18 cellular contexts compared by ENCODE assay signal in the genomic region with DNA sequence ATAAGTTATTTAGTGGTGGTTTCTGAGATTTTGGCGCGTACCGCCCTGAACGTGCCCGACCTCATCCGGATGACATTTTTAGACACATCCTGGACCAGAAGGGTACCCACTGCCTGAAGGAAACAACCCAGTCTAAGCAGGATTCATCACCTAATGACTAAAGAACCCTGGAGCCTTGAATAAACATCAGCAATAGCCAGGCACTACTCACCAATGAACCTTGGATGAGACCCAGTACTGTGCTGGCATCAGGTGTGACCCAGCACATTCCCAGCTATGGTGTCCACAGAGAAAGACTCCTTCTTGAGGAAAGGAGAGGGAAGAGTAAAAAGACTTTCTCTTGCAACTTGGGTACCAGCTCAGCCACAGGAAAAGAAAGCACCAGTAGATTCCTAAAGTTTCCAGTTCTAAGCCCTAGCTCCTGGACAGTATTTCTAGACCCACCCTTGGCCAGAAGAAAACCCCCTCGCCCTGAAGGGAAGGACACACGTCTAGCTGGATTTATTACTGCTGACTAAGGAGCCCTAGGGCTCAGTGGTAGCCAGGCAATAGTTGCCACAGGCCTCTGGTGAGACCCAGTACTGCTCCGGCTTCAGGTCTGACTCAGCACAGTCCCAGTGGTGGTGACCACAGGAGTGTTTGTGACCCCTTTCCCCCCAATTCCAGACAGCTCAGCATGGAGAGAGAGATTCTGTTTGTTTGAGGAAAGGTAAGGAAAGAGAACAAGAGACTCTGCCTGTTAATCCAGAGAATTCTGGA. TPM values are rescaled to one million over a fixed set of nuclear protein-coding genes. Genes with fewer than 3 reads are reported as not detected.
A peak's percentile ranks its signal among the peaks of the same experiment; 100 is the strongest.
DNase-seq lines count a peak whose midpoint lies in the region; ATAC-seq, FAIRE-seq and TF ChIP-seq lines count a peak whose summit lies in the region.
"Had no signal": no experiment of that assay in that cellular context is flagged by ENCODE, and none has a peak within 500 bp of the region (broad histone marks: within the 10 kb centered on the region; RNA-seq: fewer than 3 reads in every experiment).

No MANE protein-coding gene starts in this region.

- H4K5ac ChIP-seq in H1 (ENCODE audit: insufficient read length, low read depth, low read length) = no peak overlapping the region

- no peaks in the 10 kb centered on the region for H3K27me3 ChIP-seq in H1 (replicated peaks in 1 of 4; ENCODE audit: control insufficient read depth in 3 of 4, extremely low read depth in 1 of 4, insufficient read depth in 3 of 4, low read length in 3 of 4)
- H3K27me3 ChIP-seq: BE2C, neutrophil had no signal

- H2BK12ac ChIP-seq in H1 (ENCODE audit: low read depth, low read length) = no peak overlapping the region

- DNase-seq in ELR (ENCODE audit: low read depth) = peak; percentile 76
- peak; percentile 16 for DNase-seq in NCI-H69 (lab: John Stamatoyannopoulos, UW)
- no peak for DNase-seq in H1 (ENCODE audit: low read depth in 1 of 2, low spot score in 2 of 2)
- no peak for DNase-seq in mucosa of descending colon
- no peak for DNase-seq in globus pallidus (ENCODE audit: low spot score)
- DNase-seq in NCI-H446 treated with DMSO at 0.1 percent for 48 hours (lab: John Stamatoyannopoulos, UW) = no peak
- DNase-seq in COLO829 (ENCODE audit: low spot score) = no peak
- DNase-seq: activated gamma-delta T cell treated with Interleukin-2 at 50 U/mL for 16 hours; BE2C; DMS 273 treated with DMSO at 0.1 percent for 48 hours; effector CD4-positive, alpha-beta T cell; foreskin melanocyte; Karpas-422; NCI-H1694; NCI-H524 treated with DMSO at 0.1 percent for 48 hours; stimulated activated naive CD4-positive, alpha-beta T cell had no signal

- H2BK15ac ChIP-seq in H1 (ENCODE audit: low read length) = no peak overlapping the region

- no peak for TF ChIP-seq RAD21 in H1 (IDR thresholded peaks at IDR 0.05 in 1 of 2, conservative IDR thresholded peaks at IDR 0.05 in 1 of 2; ENCODE audit: low read depth in 2 of 2, low read length in 2 of 2)

- no peaks in the 10 kb centered on the region; the same call in 1 of the 2 replicates for H3K79me1 ChIP-seq in H1 (ENCODE audit: low read depth, low read length)

- FAIRE-seq in H1 (lab: Jason Lieb, UNC) = no peak

- H3K9ac ChIP-seq in H1 (replicated peaks in 1 of 4; ENCODE audit: extremely low read depth in 1 of 4, low read depth in 3 of 4, low read length in 3 of 4) = no peak overlapping the region

- WGBS in H1 (ENCODE audit: extremely low coverage in 1 of 2, insufficient coverage in 1 of 2, insufficient read length in 1 of 2, insufficient replicate concordance in 2 of 2, low coverage in 1 of 2, low lambda C conversion rate in 2 of 2, missing lambda C conversion rate in 1 of 2), 2 experiments = 95% methylated on average over 9 of the region's 9 CpGs; no CpG with 5 or more reads in 1 of the 2 experiments

- H3K56ac ChIP-seq in H1 (replicated peaks; ENCODE audit: insufficient read length, low read depth, low read length) = no peak overlapping the region

- no peaks in the 10 kb centered on the region for H3K23me2 ChIP-seq in H1 (ENCODE audit: low read depth, low read length)

- ATAC-seq in mucosa of descending colon (peak; percentile 19), GM21717 (IDR thresholded peaks at IDR 0.05; ENCODE audit: unreplicated experiment) (no peak)

- H2AFZ ChIP-seq in H1 (ENCODE audit: low read length) = no peak overlapping the region

- TF ChIP-seq POLR2A in H1 (IDR thresholded peaks at IDR 0.05; ENCODE audit: control extremely low read depth in 1 of 2, low read depth in 2 of 2, low read length in 2 of 2) = no peak

- H3K4me3 ChIP-seq in H1 (ENCODE audit: extremely low read depth in 1 of 4, insufficient read depth in 2 of 4, low read depth in 3 of 4, low read length in 4 of 4) (no peak overlapping the region), mucosa of descending colon (no peak overlapping the region)

- no peak for TF ChIP-seq EP300 in H1 (IDR thresholded peaks at IDR 0.05; ENCODE audit: borderline replicate concordance in 1 of 2, low read depth in 2 of 2, low read length in 2 of 2)

- no peak overlapping the region for H4K8ac ChIP-seq in H1 (ENCODE audit: extremely low read depth, insufficient read depth, low read length)

- no peak overlapping the region for H2BK120ac ChIP-seq in H1 (replicated peaks; ENCODE audit: low read depth, low read length)

- H3K36me3 ChIP-seq in H1 (ENCODE audit: control insufficient read depth in 2 of 4, insufficient read depth in 4 of 4, low read length in 3 of 4) (no peaks in the 10 kb centered on the region), mucosa of descending colon (ENCODE audit: low read depth) (no peaks in the 10 kb centered on the region)
- H3K36me3 ChIP-seq: BE2C, neutrophil had no signal

- H3K27ac ChIP-seq in H1 (ENCODE audit: low read depth, low read length) = no peak overlapping the region
- H3K27ac ChIP-seq: neutrophil had no signal

- H3K4me1 ChIP-seq in H1 (replicated peaks in 1 of 4; ENCODE audit: control insufficient read depth in 3 of 4, insufficient read depth in 4 of 4, low read length in 3 of 4) = no peaks in the 10 kb centered on the region; a peak in 1 of 7 replicates
- no peaks in the 10 kb centered on the region for H3K4me1 ChIP-seq in mucosa of descending colon (ENCODE audit: low read depth)
- H3K4me1 ChIP-seq: BE2C had no signal

- intact Hi-C loops in mucosa of descending colon (cut with DNase I, micrococcal nuclease) = no loop called here

- H2AK5ac ChIP-seq in H1 (ENCODE audit: low read depth, low read length) = no peak overlapping the region

- H3K79me2 ChIP-seq in H1 (ENCODE audit: control insufficient read depth in 1 of 2, insufficient read depth in 2 of 2, low read length in 2 of 2) = peaks cover 0 to 8% of the 10 kb centered on the region in 2 experiments; a peak in 1 of 4 replicates

- H3K4ac ChIP-seq in H1 (replicated peaks; ENCODE audit: insufficient read length, low read depth, low read length) = no peak overlapping the region

- no peak overlapping the region for H3K4me2 ChIP-seq in H1 (ENCODE audit: insufficient read depth in 1 of 2, low read depth in 2 of 2, low read length in 2 of 2)

- H3K14ac ChIP-seq in H1 (ENCODE audit: insufficient read length) = no peak overlapping the region

- H3K9me3 ChIP-seq in H1 (ENCODE audit: insufficient read depth in 2 of 2, low read depth in 1 of 2, low read length in 1 of 2) = no peaks in the 10 kb centered on the region
- no peaks in the 10 kb centered on the region for H3K9me3 ChIP-seq in mucosa of descending colon
- H3K9me3 ChIP-seq: BE2C, neutrophil had no signal

- no peak overlapping the region for H4K91ac ChIP-seq in H1 (replicated peaks; ENCODE audit: insufficient read length, low read length)

- CTCF ChIA-PET in H1 (lab: Charles Lee; ENCODE audit: partially characterized antibody) = interaction anchor here (1.1 to 1.3 kb wide), 2 partner anchors 12 to 62 kb away, joined by 4 read pairs; no protein-coding TSS in a partner anchor

- H3K23ac ChIP-seq in H1 (ENCODE audit: insufficient read length) = no peak overlapping the region

- H3K18ac ChIP-seq in H1 (ENCODE audit: extremely low read depth, low read length) = no peak overlapping the region

- peaks cover 0 to 5% of the 10 kb centered on the region in 2 experiments for H4K20me1 ChIP-seq in H1 (replicated peaks in 1 of 2; ENCODE audit: control insufficient read depth in 1 of 2, insufficient read depth in 2 of 2, low read length in 2 of 2)

- POLR2A ChIA-PET in H1 (lab: Charles Lee; ENCODE audit: partially characterized antibody) = interaction anchor here (1.4 kb wide), 1 partner anchor 10 kb away, joined by 4 read pairs; no protein-coding TSS in a partner anchor

- H2BK20ac ChIP-seq in H1 (ENCODE audit: low read length) = no peak overlapping the region

- TF ChIP-seq CTCF in H1 (IDR thresholded peaks at IDR 0.05; ENCODE audit: control extremely low read depth in 1 of 3, insufficient read depth in 1 of 3, low read depth in 1 of 3, low read length in 3 of 3) (no peak), mucosa of descending colon (IDR thresholded peaks at IDR 0.05) (no peak)

- H2BK5ac ChIP-seq in H1 (ENCODE audit: low read depth, low read length) = no peak overlapping the region

TF ChIP-seq in H1, 55 proteins besides CTCF, POLR2A, EP300 and RAD21:
- TF ChIP-seq KDM5A (IDR thresholded peaks at IDR 0.05; ENCODE audit: low read length) = no peak
- 0 out of 2 replicates have a peak, but pooled peaks have one; percentile 13 for TF ChIP-seq MAFK (IDR thresholded peaks at IDR 0.05; ENCODE audit: low read depth, low read length)
- peak; percentile 80 for TF ChIP-seq BACH1 (IDR thresholded peaks at IDR 0.05; ENCODE audit: low read length)
TF ChIP-seq in H1: peak in this region for 2.

RNA-seq across cellular contexts. Expression of a gene that starts 32.5 kb away (rescaled TPM):
- total RNA-seq in H1 (2021; fragmentation: NEBNext Ultra II Directional; extraction: Animal tissue kit (Norgen Biotek cat#: 25700)) = 18.0 and 21.7 TPM in 2 replicates
- polyA plus RNA-seq in H1 (2011; rRNA removed) = 2.7 and 5.1 TPM in 2 replicates
- polyA plus RNA-seq in H1 (2011; cell fraction: cytosol; rRNA removed) = 9.0 TPM
- 4.6 TPM for polyA plus RNA-seq in H1 (2011; cell fraction: nucleus; rRNA removed)
- 10.8 to 14.8 TPM (median 14.3 TPM) in 4 replicates for polyA plus RNA-seq in H1 (2012, experiment 1 of 2)
- 0.85 TPM for polyA plus RNA-seq in H1 (2012, experiment 2 of 2)
- 16.5 TPM for polyA plus RNA-seq in H1 (2013, experiment 1 of 2)
- polyA plus RNA-seq in H1 (2013, experiment 2 of 2) = 14.6 TPM
- polyA minus RNA-seq in H1 (2011; rRNA and poly(A)+ RNA removed) = 12.5 and 17.0 TPM in 2 replicates
- polyA minus RNA-seq in H1 (2011; cell fraction: cytosol; rRNA and poly(A)+ RNA removed) = 18.2 TPM
- 35.2 TPM for polyA minus RNA-seq in H1 (2011; cell fraction: nucleus; rRNA and poly(A)+ RNA removed)
- 10 to 100 TPM; 16.8 to 26.9 (median 22.0) TPM for total RNA-seq in mucosa of descending colon

RNA-seq across cellular contexts. Expression of a gene that starts 32.8 kb away (rescaled TPM):
- 23.6 and 26.9 TPM in 2 replicates for total RNA-seq in H1 (2021; fragmentation: NEBNext Ultra II Directional; extraction: Animal tissue kit (Norgen Biotek cat#: 25700))
- polyA plus RNA-seq in H1 (2011; rRNA removed) = 5.1 and 6.2 TPM in 2 replicates
- 6.9 TPM for polyA plus RNA-seq in H1 (2011; cell fraction: cytosol; rRNA removed)
- 11.4 TPM for polyA plus RNA-seq in H1 (2011; cell fraction: nucleus; rRNA removed)
- 6.3 to 9.0 TPM (median 7.3 TPM) in 4 replicates for polyA plus RNA-seq in H1 (2012, experiment 1 of 2)
- 0.58 TPM for polyA plus RNA-seq in H1 (2012, experiment 2 of 2)
- polyA plus RNA-seq in H1 (2013, experiment 1 of 2) = 8.0 TPM
- 9.6 TPM for polyA plus RNA-seq in H1 (2013, experiment 2 of 2)
- polyA minus RNA-seq in H1 (2011; rRNA and poly(A)+ RNA removed) = 34.0 and 41.7 TPM in 2 replicates
- polyA minus RNA-seq in H1 (2011; cell fraction: cytosol; rRNA and poly(A)+ RNA removed) = 10.5 TPM
- polyA minus RNA-seq in H1 (2011; cell fraction: nucleus; rRNA and poly(A)+ RNA removed) = 72.2 TPM
- 10 to 100 TPM in 2 of 3 donors, 1 to 10 TPM in 1; 9.2 to 18.4 (median 12.7) TPM for total RNA-seq in mucosa of descending colon

Comparison
In these comparisons a context has a peak if more than half of its experiments do, and no peak if none do; other contexts are left out.
1. DNase-seq: peak in ELR (single experiment) and NCI-H69 (single experiment); none in H1 (0 of 2), mucosa of descending colon (0 of 3), globus pallidus (single experiment), NCI-H446 treated with DMSO at 0.1 percent for 48 hours (single experiment) and COLO829 (single experiment).